10 cellular contexts compared by ENCODE assay signal in genomic region chr14:101821528-101821927, GRCh38.
DNase-seq lines count a peak whose midpoint lies in the region; ATAC-seq, FAIRE-seq and TF ChIP-seq lines count a peak whose summit lies in the region.
"Had no signal": no experiment of that assay in that cellular context is flagged by ENCODE, and none has a peak within 500 bp of the region (broad histone marks: within the 10 kb centered on the region; RNA-seq: fewer than 3 reads in every experiment).

No MANE protein-coding gene starts in this region.

- H2AK5ac ChIP-seq in H9 (ENCODE audit: insufficient read length, low read length) = no peak overlapping the region

- CTCF ChIA-PET in activated naive CD4-positive, alpha-beta T cell treated with anti-CD3 and anti-CD28 coated beads, Interleukin-2, amount 10 ng/mL, durations not matched to agents 7 days and 5 days (lab: Charles Lee) = interaction anchor here (0.6 to 1.4 kb wide), 3 partner anchors 10 to 51 kb away, joined by 3 to 6 read pairs (median 4); no protein-coding TSS in a partner anchor

- H3K23ac ChIP-seq in H9 (ENCODE audit: insufficient read length, low read depth, low read length) = no peak overlapping the region

- peaks cover 74% of the 10 kb centered on the region for H3K36me3 Mint-ChIP-seq in activated naive CD4-positive, alpha-beta T cell treated with anti-CD3 and anti-CD28 coated beads, Interleukin-2, amount 10 ng/mL, durations not matched to agents 7 days and 5 days
- H3K36me3 Mint-ChIP-seq in progenitor cell of endocrine pancreas (ENCODE audit: insufficient read depth) (peaks cover 21% of the 10 kb centered on the region), H9 (ENCODE audit: insufficient read depth in 1 of 3, low read depth in 3 of 3) (peaks cover 10 to 18% (median 14%) of the 10 kb centered on the region in 3 experiments; a peak in 5 of 7 replicates), neural progenitor cell (peaks cover 42% of the 10 kb centered on the region)

- ATAC-seq in heart right ventricle = no peak

- H3K9me3 Mint-ChIP-seq in activated naive CD4-positive, alpha-beta T cell treated with anti-CD3 and anti-CD28 coated beads, Interleukin-2, amount 10 ng/mL, durations not matched to agents 7 days and 5 days = no peaks in the 10 kb centered on the region
- H3K9me3 Mint-ChIP-seq in progenitor cell of endocrine pancreas (ENCODE audit: low read depth) (peaks cover 11% of the 10 kb centered on the region), H9 (peaks cover 0 to 3% of the 10 kb centered on the region in 2 experiments; a peak in 1 of 5 replicates), neural progenitor cell (peaks cover 14% of the 10 kb centered on the region)

- H3K9ac ChIP-seq in KMS-11 (no peak overlapping the region), H9 (ENCODE audit: extremely low read depth, insufficient read length, low read length) (no peak overlapping the region), neural progenitor cell (no peak overlapping the region)

- H2BK12ac ChIP-seq in H9 (ENCODE audit: insufficient read length, low read depth, low read length) = no peak overlapping the region

- peak; percentile 57 for DNase-seq in T-helper 22 cell (ENCODE audit: low read depth)
- peak; percentile 79 for DNase-seq in activated naive CD4-positive, alpha-beta T cell treated with anti-CD3 and anti-CD28 coated beads, Interleukin-2, amount 10 ng/mL, durations not matched to agents 7 days and 5 days
- no peak for DNase-seq in progenitor cell of endocrine pancreas (ENCODE audit: low spot score, unreplicated experiment)
- no peak for DNase-seq in H9
- no peak for DNase-seq in neural progenitor cell (ENCODE audit: low spot score)
- no peak for DNase-seq in frontal cortex (ENCODE audit: low spot score in 2 of 2)
- DNase-seq in heart right ventricle = no peak
- DNase-seq: Caco-2, NCI-H187 had no signal

- intact Hi-C loops in heart right ventricle (cut with DNase I) = no loop called here

- no peak overlapping the region for H2BK5ac ChIP-seq in H9 (ENCODE audit: insufficient read length, low read length)

- H3K4me3 ChIP-seq in KMS-11 (IDR thresholded peaks at IDR 0.05; ENCODE audit: insufficient read depth, low read depth, low read length) = no peak overlapping the region
- no peak overlapping the region for H3K4me3 ChIP-seq in neural progenitor cell
- H3K4me3 ChIP-seq in heart right ventricle = no peak overlapping the region

- no peak overlapping the region for H3K18ac ChIP-seq in H9 (ENCODE audit: insufficient read length, low read depth, low read length)

- peak overlapping the region; percentile 98 for H3K27ac Mint-ChIP-seq in activated naive CD4-positive, alpha-beta T cell treated with anti-CD3 and anti-CD28 coated beads, Interleukin-2, amount 10 ng/mL, durations not matched to agents 7 days and 5 days
- H3K27ac Mint-ChIP-seq in progenitor cell of endocrine pancreas = peak overlapping the region; percentile 46
- H3K27ac Mint-ChIP-seq in H9 = no peak overlapping the region
- H3K27ac Mint-ChIP-seq in neural progenitor cell = no peak overlapping the region

- no peak overlapping the region for H2BK15ac ChIP-seq in H9 (ENCODE audit: low read depth, low read length)

- no peak overlapping the region for H2BK120ac ChIP-seq in H9 (ENCODE audit: low read depth, low read length, poor library complexity, severe bottlenecking)

- TF ChIP-seq CTCF in KMS-11 (conservative IDR thresholded peaks at IDR 0.05; ENCODE audit: low read depth, low read length) (no peak), progenitor cell of endocrine pancreas (IDR thresholded peaks at IDR 0.05; ENCODE audit: unreplicated experiment) (no peak), H9 (conservative IDR thresholded peaks at IDR 0.05) (no peak), neural progenitor cell (IDR thresholded peaks at IDR 0.05) (no peak), heart right ventricle (IDR thresholded peaks at IDR 0.05) (no peak)

- no peak overlapping the region for H3T11ph ChIP-seq in H9 (ENCODE audit: low read length)

- H3K4me1 ChIP-seq in KMS-11 (ENCODE audit: low read depth, poor library complexity, severe bottlenecking) (peaks cover 66% of the 10 kb centered on the region), H9 (ENCODE audit: insufficient read depth, low read length) (no peaks in the 10 kb centered on the region), neural progenitor cell (no peaks in the 10 kb centered on the region), heart right ventricle (peaks cover 5 to 75% (median 51%) of the 10 kb centered on the region in 9 donors)
- H3K4me1 ChIP-seq: Caco-2 had no signal

- H4K5ac ChIP-seq in H9 (ENCODE audit: insufficient read length, low read depth, low read length) = no peak overlapping the region

- H3F3A ChIP-seq in neural progenitor cell (ENCODE audit: low read depth) = no peaks in the 10 kb centered on the region

- peaks cover 84% of the 10 kb centered on the region for H3K79me2 ChIP-seq in KMS-11 (ENCODE audit: insufficient read depth, low read depth)
- peaks cover 11% of the 10 kb centered on the region; the same call in 1 of the 2 replicates for H3K79me2 ChIP-seq in H9 (ENCODE audit: insufficient read depth, low read length)
- H3K79me2 ChIP-seq in neural progenitor cell (ENCODE audit: low read depth) = peaks cover 100% of the 10 kb centered on the region

- no peaks in the 10 kb centered on the region for H3K36me3 ChIP-seq in KMS-11 (ENCODE audit: insufficient read depth)
- H3K36me3 ChIP-seq in neural progenitor cell = no peaks in the 10 kb centered on the region
- peaks cover 0 to 23% (median 6%) of the 10 kb centered on the region in 9 donors for H3K36me3 ChIP-seq in heart right ventricle

- no peaks in the 10 kb centered on the region for H3K27me3 ChIP-seq in KMS-11 (ENCODE audit: insufficient read depth, low read depth)
- no peaks in the 10 kb centered on the region for H3K27me3 ChIP-seq in H9 (ENCODE audit: insufficient read depth, low read length)
- no peaks in the 10 kb centered on the region for H3K27me3 ChIP-seq in neural progenitor cell
- H3K27me3 ChIP-seq in heart right ventricle = no peaks in the 10 kb centered on the region

- no peak overlapping the region for H2BK20ac ChIP-seq in H9 (ENCODE audit: low read depth, low read length, poor library complexity, severe bottlenecking)

- H3K9me3 ChIP-seq in H9 (ENCODE audit: control insufficient read depth, low read depth, low read length) (no peaks in the 10 kb centered on the region), neural progenitor cell (ENCODE audit: low read depth) (no peaks in the 10 kb centered on the region), heart right ventricle (no peaks in the 10 kb centered on the region)
- H3K9me3 ChIP-seq: Caco-2 had no signal

- 0 out of 2 replicates have a peak, but pooled peaks cover 4% of the 10 kb centered on the region for H4K20me1 ChIP-seq in KMS-11 (ENCODE audit: insufficient read depth)
- H4K20me1 ChIP-seq in H9 (ENCODE audit: control insufficient read depth, insufficient read depth, insufficient read length) = no peaks in the 10 kb centered on the region
- H4K20me1 ChIP-seq in neural progenitor cell (ENCODE audit: low read depth) = peaks cover 51% of the 10 kb centered on the region

- H3K23me2 ChIP-seq in H9 (ENCODE audit: insufficient read length, low read depth, low read length, poor library complexity, severe bottlenecking) = no peaks in the 10 kb centered on the region

- H4K8ac ChIP-seq in H9 (replicated peaks; ENCODE audit: insufficient read length, low read depth, low read length) = no peak overlapping the region

- H3K4me3 Mint-ChIP-seq in activated naive CD4-positive, alpha-beta T cell treated with anti-CD3 and anti-CD28 coated beads, Interleukin-2, amount 10 ng/mL, durations not matched to agents 7 days and 5 days = peak overlapping the region; percentile 75
- H3K4me3 Mint-ChIP-seq in progenitor cell of endocrine pancreas (ENCODE audit: low read depth) = no peak overlapping the region
- no peak overlapping the region for H3K4me3 Mint-ChIP-seq in H9
- no peak overlapping the region for H3K4me3 Mint-ChIP-seq in neural progenitor cell

- peaks cover 77% of the 10 kb centered on the region for H3K4me1 Mint-ChIP-seq in activated naive CD4-positive, alpha-beta T cell treated with anti-CD3 and anti-CD28 coated beads, Interleukin-2, amount 10 ng/mL, durations not matched to agents 7 days and 5 days
- peaks cover 9% of the 10 kb centered on the region for H3K4me1 Mint-ChIP-seq in progenitor cell of endocrine pancreas (ENCODE audit: low read depth)
- no peaks in the 10 kb centered on the region for H3K4me1 Mint-ChIP-seq in H9
- H3K4me1 Mint-ChIP-seq in neural progenitor cell = no peaks in the 10 kb centered on the region

- FAIRE-seq in frontal cortex (lab: Jason Lieb, UNC) = no peak

- no peak overlapping the region for H4K91ac ChIP-seq in H9 (ENCODE audit: insufficient read length, low read depth, low read length)

- H3K27ac ChIP-seq in KMS-11 (peak overlapping the region; percentile 99), H9 (ENCODE audit: insufficient read length, low read depth, low read length) (no peak overlapping the region), neural progenitor cell (no peak overlapping the region), heart right ventricle (peak overlapping the region in 1 of 10 donors; percentile 93)

- no peak overlapping the region for H3K4ac ChIP-seq in H9 (ENCODE audit: low read depth, low read length)

- no peak overlapping the region for H2AFZ ChIP-seq in KMS-11 (ENCODE audit: low read depth)
- H2AFZ ChIP-seq in H9 (ENCODE audit: low read length) = no peak overlapping the region
- no peak overlapping the region for H2AFZ ChIP-seq in neural progenitor cell (replicated peaks)

- H3K14ac ChIP-seq in H9 (ENCODE audit: insufficient read depth, low read length) = no peak overlapping the region

- no peaks in the 10 kb centered on the region for H3K27me3 Mint-ChIP-seq in activated naive CD4-positive, alpha-beta T cell treated with anti-CD3 and anti-CD28 coated beads, Interleukin-2, amount 10 ng/mL, durations not matched to agents 7 days and 5 days
- H3K27me3 Mint-ChIP-seq in progenitor cell of endocrine pancreas (no peaks in the 10 kb centered on the region), H9 (ENCODE audit: low read depth) (no peaks in the 10 kb centered on the region), neural progenitor cell (ENCODE audit: insufficient read depth, low read depth) (peaks cover 2% of the 10 kb centered on the region)

- no CpG with 5 or more reads among the region's 11 CpGs for WGBS in H9 (ENCODE audit: extremely low coverage, insufficient read length, low lambda C conversion rate)
- WGBS in heart right ventricle, 2 donors = 89 to 91% methylated on average over 11 of the region's 11 CpGs

- H3K79me1 ChIP-seq in H9 (ENCODE audit: insufficient read depth, low read depth, low read length, poor library complexity, severe bottlenecking) = peaks cover 14% of the 10 kb centered on the region

- H3K4me2 ChIP-seq in KMS-11 (peak overlapping the region; percentile 66; the same call in 1 of the 2 replicates), H9 (ENCODE audit: insufficient read depth, insufficient read length, low read length) (no peak overlapping the region), neural progenitor cell (no peak overlapping the region)

- no peak overlapping the region for H3K56ac ChIP-seq in H9 (ENCODE audit: insufficient read length, low read depth, low read length)

Comparison
In these comparisons a context has a peak if more than half of its experiments do, and no peak if none do; other contexts are left out.
1. DNase-seq: peak in T-helper 22 cell (single experiment) and activated naive CD4-positive, alpha-beta T cell treated with anti-CD3 and anti-CD28 coated beads, Interleukin-2, amount 10 ng/mL, durations not matched to agents 7 days and 5 days (single experiment); none in progenitor cell of endocrine pancreas (single experiment), H9 (single experiment), neural progenitor cell (single experiment), frontal cortex (0 of 2) and heart right ventricle (0 of 2).
2. H3K27ac Mint-ChIP-seq: peak in activated naive CD4-positive, alpha-beta T cell treated with anti-CD3 and anti-CD28 coated beads, Interleukin-2, amount 10 ng/mL, durations not matched to agents 7 days and 5 days (single experiment) and progenitor cell of endocrine pancreas (single experiment); none in H9 (0 of 3) and neural progenitor cell (single experiment).